In the genomic region with DNA sequence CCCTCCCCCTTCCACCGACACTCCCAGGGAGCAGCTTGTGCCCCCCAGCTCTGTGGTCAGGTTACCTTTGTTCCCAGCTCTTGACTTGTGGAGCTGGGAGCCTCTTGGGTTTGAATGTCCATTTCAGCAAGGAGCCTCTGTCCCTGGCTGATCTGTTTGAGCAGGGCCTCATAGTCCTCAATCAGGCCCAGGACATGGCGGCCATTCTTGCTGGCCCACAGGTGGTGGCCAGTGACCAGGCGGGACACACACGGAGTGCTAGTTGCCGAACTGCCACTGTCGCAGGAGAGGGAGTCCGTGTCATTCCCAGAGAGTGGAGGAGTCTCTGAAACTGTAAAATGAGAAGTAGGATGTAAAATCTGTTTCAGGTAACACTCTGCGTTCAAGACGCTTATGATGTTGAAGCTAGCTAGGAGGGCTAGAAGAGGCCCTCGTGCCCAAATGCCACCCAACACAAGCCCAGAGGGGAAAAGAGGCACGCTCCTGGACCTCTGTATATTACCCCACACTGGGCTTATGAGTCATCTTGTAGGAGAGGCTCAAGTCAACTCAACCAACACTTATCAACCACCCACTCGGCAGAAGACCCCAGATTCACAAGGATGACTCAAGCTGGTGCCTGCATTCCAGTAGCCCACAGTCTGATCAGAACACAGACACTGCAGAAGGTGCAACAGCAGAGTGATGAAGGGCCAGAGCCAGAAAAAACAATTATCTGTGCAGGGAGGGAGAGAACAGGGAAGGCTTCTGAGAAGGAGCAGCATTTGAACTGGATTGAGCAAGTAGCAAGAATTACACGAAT, we compare ENCODE assay signal across 1 cellular context.
TF ChIP-seq lines count a peak whose summit lies in the region.

No MANE protein-coding gene starts in this region.

TF ChIP-seq in GM23338, 12 proteins besides CTCF, POLR2A, EP300 and RAD21 (continued from another document):
- TF ChIP-seq, protein P1, sequence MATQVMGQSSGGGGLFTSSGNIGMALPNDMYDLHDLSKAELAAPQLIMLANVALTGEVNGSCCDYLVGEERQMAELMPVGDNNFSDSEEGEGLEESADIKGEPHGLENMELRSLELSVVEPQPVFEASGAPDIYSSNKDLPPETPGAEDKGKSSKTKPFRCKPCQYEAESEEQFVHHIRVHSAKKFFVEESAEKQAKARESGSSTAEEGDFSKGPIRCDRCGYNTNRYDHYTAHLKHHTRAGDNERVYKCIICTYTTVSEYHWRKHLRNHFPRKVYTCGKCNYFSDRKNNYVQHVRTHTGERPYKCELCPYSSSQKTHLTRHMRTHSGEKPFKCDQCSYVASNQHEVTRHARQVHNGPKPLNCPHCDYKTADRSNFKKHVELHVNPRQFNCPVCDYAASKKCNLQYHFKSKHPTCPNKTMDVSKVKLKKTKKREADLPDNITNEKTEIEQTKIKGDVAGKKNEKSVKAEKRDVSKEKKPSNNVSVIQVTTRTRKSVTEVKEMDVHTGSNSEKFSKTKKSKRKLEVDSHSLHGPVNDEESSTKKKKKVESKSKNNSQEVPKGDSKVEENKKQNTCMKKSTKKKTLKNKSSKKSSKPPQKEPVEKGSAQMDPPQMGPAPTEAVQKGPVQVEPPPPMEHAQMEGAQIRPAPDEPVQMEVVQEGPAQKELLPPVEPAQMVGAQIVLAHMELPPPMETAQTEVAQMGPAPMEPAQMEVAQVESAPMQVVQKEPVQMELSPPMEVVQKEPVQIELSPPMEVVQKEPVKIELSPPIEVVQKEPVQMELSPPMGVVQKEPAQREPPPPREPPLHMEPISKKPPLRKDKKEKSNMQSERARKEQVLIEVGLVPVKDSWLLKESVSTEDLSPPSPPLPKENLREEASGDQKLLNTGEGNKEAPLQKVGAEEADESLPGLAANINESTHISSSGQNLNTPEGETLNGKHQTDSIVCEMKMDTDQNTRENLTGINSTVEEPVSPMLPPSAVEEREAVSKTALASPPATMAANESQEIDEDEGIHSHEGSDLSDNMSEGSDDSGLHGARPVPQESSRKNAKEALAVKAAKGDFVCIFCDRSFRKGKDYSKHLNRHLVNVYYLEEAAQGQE (IDR thresholded peaks at IDR 0.05; ENCODE audit: unreplicated experiment), result no peak
- no peak for TF ChIP-seq NANOG (IDR thresholded peaks at IDR 0.05; ENCODE audit: borderline replicate concordance)
